8 cellular contexts compared by ENCODE assay signal in the genomic region with DNA sequence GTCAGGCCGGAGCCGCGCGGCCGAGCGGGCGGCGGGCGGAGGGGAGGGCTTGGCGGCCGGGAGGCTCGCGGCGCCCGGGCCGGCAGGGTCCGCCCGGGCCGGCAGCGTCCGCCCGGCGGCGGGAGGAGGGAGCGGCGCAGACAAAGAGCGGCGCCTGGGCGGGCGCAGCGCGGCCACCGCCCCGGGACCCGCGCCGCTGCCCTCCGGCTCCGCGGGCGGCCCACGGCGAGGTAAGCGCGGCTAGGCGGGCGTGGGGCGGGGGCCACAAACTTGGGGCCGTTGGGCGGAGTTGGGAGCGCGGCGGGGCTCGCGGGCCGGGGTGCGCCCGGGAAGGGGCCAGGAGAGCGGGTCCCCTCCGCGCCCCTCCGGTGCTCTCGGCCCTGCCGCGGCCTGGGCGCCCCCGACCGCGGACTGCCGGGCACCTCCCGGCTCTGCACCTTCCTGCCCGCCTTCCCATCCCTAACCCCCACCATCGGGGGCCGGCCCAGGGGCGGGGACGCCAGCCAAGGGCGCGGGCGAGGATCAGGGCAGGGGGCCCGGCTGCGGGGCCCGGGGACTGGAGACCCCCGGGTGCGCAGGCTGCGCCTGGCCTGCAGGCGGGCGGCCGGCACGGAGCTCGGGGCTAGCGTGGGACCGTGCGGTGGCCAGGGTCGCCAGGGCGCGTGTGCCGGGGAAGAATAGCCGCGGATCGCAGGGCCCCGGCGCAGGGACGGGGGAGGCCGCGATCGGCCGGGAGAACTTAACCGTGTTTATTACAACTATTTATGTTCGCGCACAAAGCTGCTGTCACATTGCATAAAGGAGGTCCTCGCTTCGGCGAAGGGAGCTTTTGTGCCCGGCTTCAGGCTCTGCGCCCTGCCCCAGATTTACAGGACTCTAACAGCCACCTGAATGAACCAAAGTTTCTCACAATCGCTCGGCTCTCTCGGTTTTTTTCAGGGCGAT. TPM values are rescaled to one million over a fixed set of nuclear protein-coding genes. Genes with fewer than 3 reads are reported as not detected.
A peak's percentile ranks its signal among the peaks of the same experiment; 100 is the strongest.
DNase-seq lines count a peak whose midpoint lies in the region; ATAC-seq, FAIRE-seq and TF ChIP-seq lines count a peak whose summit lies in the region.

A gene (plus strand): TSS at position 4 of the 945 bp plus-strand sequence. CDS start 110,152 bp downstream, outside the sequence.

- no peak for TF ChIP-seq POLR2A in GM12891 (IDR thresholded peaks at IDR 0.05; ENCODE audit: low read depth, low read length)

- peaks cover 2% of the 10 kb centered on the region for H3K9me3 Mint-ChIP-seq in astrocyte (ENCODE audit: unreplicated experiment)

- H3K4me1 ChIP-seq in A673 (ENCODE audit: insufficient read depth, low read length, poor library complexity, severe bottlenecking), result peaks cover 9% of the 10 kb centered on the region
- peaks cover 6% of the 10 kb centered on the region for H3K4me1 ChIP-seq in NT2/D1 (ENCODE audit: insufficient read depth, insufficient read length)
- H3K4me1 ChIP-seq in astrocyte (ENCODE audit: insufficient read depth, low read length), result peaks cover 42% of the 10 kb centered on the region

- no peaks in the 10 kb centered on the region for H3K36me3 Mint-ChIP-seq in astrocyte (ENCODE audit: low read depth, unreplicated experiment)

- H2AFZ ChIP-seq in astrocyte (ENCODE audit: low read depth, low read length), result peak within 1 kb of the TSS; percentile 51

- intact Hi-C loops in A673 (cut with micrococcal nuclease; ENCODE audit: unreplicated experiment), result no loop called here

- H3K27me3 ChIP-seq in A673 (replicated peaks; ENCODE audit: insufficient read depth, low read depth, low read length, poor library complexity), result peaks cover 25% of the 10 kb centered on the region
- H3K27me3 ChIP-seq in NT2/D1 (ENCODE audit: insufficient read depth, insufficient read length), result peaks cover 24% of the 10 kb centered on the region
- no peaks in the 10 kb centered on the region for H3K27me3 ChIP-seq in astrocyte (ENCODE audit: insufficient read depth, low read length)

- POLR2A ChIA-PET in A673 (lab: Charles Lee; ENCODE audit: low non-redundant PET), result no interaction called here

- DNase-seq in A673 (ENCODE audit: low spot score) (peak; percentile 32), GM12891 (ENCODE audit: insufficient read length, low spot score) (peak; percentile 28), NT2/D1 (ENCODE audit: low read depth, low spot score) (no peak), astrocyte (ENCODE audit: low read depth) (no peak), hepatic stellate cell (ENCODE audit: low spot score) (peak; percentile 27), retina (peak; percentile 88)
- no peak for DNase-seq in effector CD8-positive, alpha-beta T cell (lab: John Stamatoyannopoulos, UW)

- peaks cover 34% of the 10 kb centered on the region for H3K4me1 Mint-ChIP-seq in astrocyte (ENCODE audit: low read depth, unreplicated experiment)

- H3K27ac ChIP-seq in A673 (ENCODE audit: low read depth, low read length, poor library complexity, severe bottlenecking) (peak within 1 kb of the TSS; percentile 71), astrocyte (ENCODE audit: low read depth, low read length) (peak within 1 kb of the TSS; percentile 62)

- FAIRE-seq in GM12891 (lab: Jason Lieb, UNC), result no peak
- no peak for FAIRE-seq in astrocyte (lab: Jason Lieb, UNC)

- H3K4me3 Mint-ChIP-seq in astrocyte (ENCODE audit: unreplicated experiment), result peak within 1 kb of the TSS; percentile 91

- H3K36me3 ChIP-seq in A673 (ENCODE audit: insufficient read depth, low read length, poor library complexity, severe bottlenecking) (no peaks in the 10 kb centered on the region), NT2/D1 (ENCODE audit: insufficient read depth, insufficient read length, low read length) (peaks cover 23% of the 10 kb centered on the region), astrocyte (ENCODE audit: insufficient read depth, low read length) (no peaks in the 10 kb centered on the region)

- CTCF ChIA-PET in A673 (lab: Charles Lee), result no interaction called here

- peak within 1 kb of the TSS; percentile 91 for H3K27ac Mint-ChIP-seq in astrocyte (ENCODE audit: unreplicated experiment)

- H3K9ac ChIP-seq in NT2/D1 (ENCODE audit: insufficient read length, low read depth) (peak within 1 kb of the TSS; percentile 81), astrocyte (ENCODE audit: low read length) (peak within 1 kb of the TSS; percentile 86)

- H3K9me3 ChIP-seq in A673 (ENCODE audit: low read depth, low read length, poor library complexity, severe bottlenecking) (no peaks in the 10 kb centered on the region), NT2/D1 (ENCODE audit: insufficient read depth, low read length) (no peaks in the 10 kb centered on the region), astrocyte (ENCODE audit: insufficient read depth, low read depth, low read length) (no peaks in the 10 kb centered on the region)

- peak; percentile 25 for ATAC-seq in HG02759 (IDR thresholded peaks at IDR 0.05; ENCODE audit: unreplicated experiment)

- peaks cover 46% of the 10 kb centered on the region for H4K20me1 ChIP-seq in astrocyte (ENCODE audit: insufficient read depth, low read length)

- H3K4me2 ChIP-seq in astrocyte (ENCODE audit: low read length), result peak within 1 kb of the TSS; percentile 90

- H3K79me2 ChIP-seq in astrocyte (ENCODE audit: insufficient read depth, low read length), result peaks cover 50% of the 10 kb centered on the region

- H3K4me3 ChIP-seq in A673 (ENCODE audit: low read depth, low read length, poor library complexity, severe bottlenecking) (peak within 1 kb of the TSS; percentile 92), NT2/D1 (ENCODE audit: insufficient read length, low read depth) (peak within 1 kb of the TSS; percentile 71), astrocyte (ENCODE audit: insufficient read depth, low read depth, low read length) (peak within 1 kb of the TSS; percentile 87)

- BruUV-seq in A673 (replicated peaks; lab: Mats Ljungman, UMichigan), result no TSS peak

- no peaks in the 10 kb centered on the region for H3K27me3 Mint-ChIP-seq in astrocyte (ENCODE audit: low read depth, unreplicated experiment)

- TF ChIP-seq CTCF in A673 (conservative IDR thresholded peaks at IDR 0.05; ENCODE audit: low read depth, low read length) (no peak), astrocyte (IDR thresholded peaks at IDR 0.05; ENCODE audit: insufficient read depth, low read depth, low read length) (no peak)

TF ChIP-seq in GM12891, 5 proteins besides CTCF, POLR2A, EP300 and RAD21:
- TF ChIP-seq PAX5 (IDR thresholded peaks at IDR 0.05; ENCODE audit: insufficient read depth, low read length, severe bottlenecking) (no peak), POU2F2 (IDR thresholded peaks at IDR 0.05; ENCODE audit: low read depth, low read length) (no peak), SPI1 (IDR thresholded peaks at IDR 0.05; ENCODE audit: low read depth, low read length) (no peak), TAF1 (IDR thresholded peaks at IDR 0.05; ENCODE audit: low read depth, low read length) (no peak), POLR2AphosphoS5 (IDR thresholded peaks at IDR 0.05; ENCODE audit: low read depth, low read length) (no peak)

RNA-seq across cellular contexts. Expression of the gene that starts here (rescaled TPM):
- 21.6 and 24.4 TPM in 2 replicates for total RNA-seq in A673 (2021)
- 28.9 TPM for polyA plus RNA-seq in GM12891 (2012; ENCODE audit: low read depth, missing spikeins)
- total RNA-seq in astrocyte, result 61.6 and 62.9 TPM in 2 replicates

Comparison
In these comparisons a context has a peak if more than half of its experiments do, and no peak if none do; other contexts are left out.
1. DNase-seq: peak in A673 (single experiment), GM12891 (single experiment), hepatic stellate cell (single experiment) and retina (single experiment); none in NT2/D1 (single experiment), astrocyte (single experiment) and effector CD8-positive, alpha-beta T cell (single experiment).
2. Peak in every context shown above with its lines, with median percentiles within 50 percentile points of each other: H3K4me3 ChIP-seq.